In the genomic region with DNA sequence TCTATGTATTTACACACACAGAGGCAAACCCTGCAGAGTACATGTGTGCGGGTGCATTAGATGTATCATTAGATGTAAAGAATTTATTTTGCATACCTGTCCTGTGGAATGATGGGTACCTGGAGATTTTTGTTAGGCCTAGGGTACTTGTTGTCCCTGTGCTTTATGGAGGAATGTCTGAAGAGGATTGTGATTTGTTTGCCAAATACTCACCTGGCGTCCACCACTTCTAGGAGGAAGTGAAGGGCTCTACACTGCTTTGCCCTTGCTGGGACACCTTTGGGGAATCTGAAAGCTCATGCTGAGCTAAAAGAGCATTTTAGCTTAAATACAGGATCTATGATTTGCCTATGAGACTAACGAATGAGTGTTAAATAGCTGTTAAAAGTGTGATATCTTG, we compare ENCODE assay signal across 14 cellular contexts.
A peak's percentile ranks its signal among the peaks of the same experiment; 100 is the strongest.
DNase-seq lines count a peak whose midpoint lies in the region; ATAC-seq and TF ChIP-seq lines count a peak whose summit lies in the region.
"Had no signal": no experiment of that assay in that cellular context is flagged by ENCODE, and none has a peak within 500 bp of the region (broad histone marks: within the 10 kb centered on the region; RNA-seq: fewer than 3 reads in every experiment).

No MANE protein-coding gene starts in this region.

- no peaks in the 10 kb centered on the region for H3K27me3 ChIP-seq in lower lobe of right lung (ENCODE audit: low read depth)
- no peaks in the 10 kb centered on the region for H3K27me3 ChIP-seq in thyroid gland

- no peak overlapping the region for H3K4me3 ChIP-seq in lower lobe of right lung
- no peak overlapping the region for H3K4me3 ChIP-seq in thyroid gland (replicated peaks in 1 of 3)

- no peaks in the 10 kb centered on the region for H3K4me1 ChIP-seq in lower lobe of right lung
- peaks cover 3 to 13% of the 10 kb centered on the region in 2 donors for H3K4me1 ChIP-seq in thyroid gland

- TF ChIP-seq CTCF in lower lobe of right lung (IDR thresholded peaks at IDR 0.05) (no peak), thyroid gland (IDR thresholded peaks at IDR 0.05) (no peak)

- H3K27ac ChIP-seq in lower lobe of right lung (peak overlapping the region; percentile 11), thyroid gland (peak overlapping the region in 1 of 3 donors; percentile 32)

- WGBS in thyroid gland, 2 donors = 60 to 76% methylated on average over 3 of the region's 3 CpGs

- ATAC-seq in left colon (peak; percentile 37), lower lobe of right lung (peak; percentile 86 to 94), GM19397 (IDR thresholded peaks at IDR 0.05; ENCODE audit: unreplicated experiment) (no peak)

- intact Hi-C loops in left colon (cut with DNase I, micrococcal nuclease) (no loop called here), lower lobe of right lung (cut with DNase I) (no loop called here), thyroid gland (cut with DNase I) (no loop called here)

- no peaks in the 10 kb centered on the region for H3K9me3 ChIP-seq in lower lobe of right lung
- no peaks in the 10 kb centered on the region for H3K9me3 ChIP-seq in thyroid gland

- TF ChIP-seq POLR2A in thyroid gland (IDR thresholded peaks at IDR 0.05) = no peak

- H3K36me3 ChIP-seq in lower lobe of right lung (no peaks in the 10 kb centered on the region), thyroid gland (no peaks in the 10 kb centered on the region)

- DNase-seq in left colon (no peak), lower lobe of right lung (no peak), thyroid gland (peak; percentile 44 to 52), H4 (ENCODE audit: low spot score) (no peak)
- no peak for DNase-seq in activated T-cell treated with anti-CD3 and anti-CD28 coated beads, Interleukin-2, amount 50 U/mL, for 1 hour
- DNase-seq: C1 segment of cervical spinal cord; CD4-positive, alpha-beta memory T cell; COR-L47; DMS153; DND-41; GOT3; H7; HCEC 1CT had no signal

Comparison
In these comparisons a context has a peak if more than half of its experiments do, and no peak if none do; other contexts are left out.
1. DNase-seq: peak in thyroid gland (2 of 2); none in left colon (0 of 2), lower lobe of right lung (single experiment), activated T-cell treated with anti-CD3 and anti-CD28 coated beads, Interleukin-2, amount 50 U/mL, for 1 hour (single experiment) and H4 (single experiment).